Comparison of ENCODE assay signal across 1 cellular context in the genomic region with DNA sequence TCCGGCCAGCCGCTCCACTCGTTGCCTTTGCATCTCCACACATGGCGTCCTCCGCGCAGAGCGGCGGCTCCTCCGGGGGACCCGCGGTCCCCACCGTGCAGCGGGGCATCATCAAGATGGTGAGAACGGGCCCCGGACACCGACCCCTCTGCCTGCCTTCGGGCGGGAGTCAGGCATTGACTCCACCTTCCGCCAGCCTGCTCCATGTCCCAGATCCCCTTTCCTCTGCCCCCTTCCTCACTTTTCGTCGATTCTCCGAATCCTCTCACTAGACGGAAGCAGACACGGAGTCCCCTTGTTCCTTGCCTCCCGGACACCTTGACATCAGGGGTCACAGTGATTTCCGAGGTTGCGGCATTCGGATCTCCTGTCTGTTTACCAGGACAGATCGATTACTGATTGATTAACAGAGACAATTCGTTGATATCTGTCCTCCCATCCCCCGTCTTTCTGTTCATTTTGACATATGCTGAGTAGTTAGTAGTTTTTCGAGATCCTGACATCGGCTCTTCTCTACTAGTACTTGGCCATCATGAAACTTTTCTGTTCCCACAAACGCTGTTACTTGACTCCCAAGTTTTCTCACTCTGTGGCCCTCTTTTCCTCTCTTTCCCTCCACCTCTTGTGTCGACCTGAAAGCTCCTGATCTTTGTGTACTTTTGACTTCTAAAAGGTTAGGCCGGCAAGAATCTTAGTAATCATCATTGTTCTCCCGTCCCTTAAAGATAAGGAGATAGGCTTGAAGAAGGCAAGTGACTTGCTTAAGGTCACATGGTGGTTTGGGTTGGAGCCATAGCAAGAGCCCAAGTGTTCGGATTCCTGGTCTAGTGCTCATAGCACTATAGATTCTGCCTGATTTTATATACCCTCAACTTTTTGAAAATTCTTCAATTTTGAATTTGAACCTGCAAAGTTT.
TF ChIP-seq lines count a peak whose summit lies in the region.

No MANE protein-coding gene starts in this region.

TF ChIP-seq in HEK293, 187 proteins besides CTCF, POLR2A, EP300 and RAD21 (continued from another document):
- TF ChIP-seq, protein P1, sequence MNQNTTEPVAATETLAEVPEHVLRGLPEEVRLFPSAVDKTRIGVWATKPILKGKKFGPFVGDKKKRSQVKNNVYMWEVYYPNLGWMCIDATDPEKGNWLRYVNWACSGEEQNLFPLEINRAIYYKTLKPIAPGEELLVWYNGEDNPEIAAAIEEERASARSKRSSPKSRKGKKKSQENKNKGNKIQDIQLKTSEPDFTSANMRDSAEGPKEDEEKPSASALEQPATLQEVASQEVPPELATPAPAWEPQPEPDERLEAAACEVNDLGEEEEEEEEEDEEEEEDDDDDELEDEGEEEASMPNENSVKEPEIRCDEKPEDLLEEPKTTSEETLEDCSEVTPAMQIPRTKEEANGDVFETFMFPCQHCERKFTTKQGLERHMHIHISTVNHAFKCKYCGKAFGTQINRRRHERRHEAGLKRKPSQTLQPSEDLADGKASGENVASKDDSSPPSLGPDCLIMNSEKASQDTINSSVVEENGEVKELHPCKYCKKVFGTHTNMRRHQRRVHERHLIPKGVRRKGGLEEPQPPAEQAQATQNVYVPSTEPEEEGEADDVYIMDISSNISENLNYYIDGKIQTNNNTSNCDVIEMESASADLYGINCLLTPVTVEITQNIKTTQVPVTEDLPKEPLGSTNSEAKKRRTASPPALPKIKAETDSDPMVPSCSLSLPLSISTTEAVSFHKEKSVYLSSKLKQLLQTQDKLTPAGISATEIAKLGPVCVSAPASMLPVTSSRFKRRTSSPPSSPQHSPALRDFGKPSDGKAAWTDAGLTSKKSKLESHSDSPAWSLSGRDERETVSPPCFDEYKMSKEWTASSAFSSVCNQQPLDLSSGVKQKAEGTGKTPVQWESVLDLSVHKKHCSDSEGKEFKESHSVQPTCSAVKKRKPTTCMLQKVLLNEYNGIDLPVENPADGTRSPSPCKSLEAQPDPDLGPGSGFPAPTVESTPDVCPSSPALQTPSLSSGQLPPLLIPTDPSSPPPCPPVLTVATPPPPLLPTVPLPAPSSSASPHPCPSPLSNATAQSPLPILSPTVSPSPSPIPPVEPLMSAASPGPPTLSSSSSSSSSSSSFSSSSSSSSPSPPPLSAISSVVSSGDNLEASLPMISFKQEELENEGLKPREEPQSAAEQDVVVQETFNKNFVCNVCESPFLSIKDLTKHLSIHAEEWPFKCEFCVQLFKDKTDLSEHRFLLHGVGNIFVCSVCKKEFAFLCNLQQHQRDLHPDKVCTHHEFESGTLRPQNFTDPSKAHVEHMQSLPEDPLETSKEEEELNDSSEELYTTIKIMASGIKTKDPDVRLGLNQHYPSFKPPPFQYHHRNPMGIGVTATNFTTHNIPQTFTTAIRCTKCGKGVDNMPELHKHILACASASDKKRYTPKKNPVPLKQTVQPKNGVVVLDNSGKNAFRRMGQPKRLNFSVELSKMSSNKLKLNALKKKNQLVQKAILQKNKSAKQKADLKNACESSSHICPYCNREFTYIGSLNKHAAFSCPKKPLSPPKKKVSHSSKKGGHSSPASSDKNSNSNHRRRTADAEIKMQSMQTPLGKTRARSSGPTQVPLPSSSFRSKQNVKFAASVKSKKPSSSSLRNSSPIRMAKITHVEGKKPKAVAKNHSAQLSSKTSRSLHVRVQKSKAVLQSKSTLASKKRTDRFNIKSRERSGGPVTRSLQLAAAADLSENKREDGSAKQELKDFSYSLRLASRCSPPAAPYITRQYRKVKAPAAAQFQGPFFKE (tag by site-specific recombination; IDR thresholded peaks at IDR 0.05; ENCODE audit: borderline replicate concordance), result peak; percentile 73; the same call in 1 of the 2 replicates
- TF ChIP-seq ZNF223 (tag by site-specific recombination; IDR thresholded peaks at IDR 0.05) (peak; percentile 36; the same call in 1 of the 2 replicates), ZNF324 (tag by site-specific recombination; IDR thresholded peaks at IDR 0.05) (0 out of 2 replicates have a peak, but pooled peaks have one; percentile 12), KLF16 (tag by site-specific recombination; IDR thresholded peaks at IDR 0.05) (peak; percentile 69), REST (tag by site-specific recombination; IDR thresholded peaks at IDR 0.05) (0 out of 2 replicates have a peak, but pooled peaks have one; percentile 50), ZFP37 (tag by site-specific recombination; IDR thresholded peaks at IDR 0.05) (peak; percentile 83), ZNF133 (tag by site-specific recombination; IDR thresholded peaks at IDR 0.05) (0 out of 2 replicates have a peak, but pooled peaks have one; percentile 32), ZNF843 (tag by site-specific recombination; IDR thresholded peaks at IDR 0.05) (0 out of 2 replicates have a peak, but pooled peaks have one; percentile 5), GLI2 (tag by site-specific recombination; IDR thresholded peaks at IDR 0.05; ENCODE audit: borderline replicate concordance, low read depth) (no peak), GLIS1 (tag by site-specific recombination; IDR thresholded peaks at IDR 0.05) (no peak), ZNF146 (tag by site-specific recombination; IDR thresholded peaks at IDR 0.05) (0 out of 2 replicates have a peak, but pooled peaks have one; percentile 7), ZNF629 (tag by site-specific recombination; IDR thresholded peaks at IDR 0.05) (no peak), ZNF354C (tag by site-specific recombination; IDR thresholded peaks at IDR 0.05; ENCODE audit: borderline replicate concordance, low read depth) (no peak), ZBTB48 (tag by site-specific recombination; IDR thresholded peaks at IDR 0.05) (peak; percentile 49; the same call in 1 of the 2 replicates), ZNF701 (tag by site-specific recombination; IDR thresholded peaks at IDR 0.05) (no peak), WT1 (tag by site-specific recombination; IDR thresholded peaks at IDR 0.05) (0 out of 2 replicates have a peak, but pooled peaks have one; percentile 4), ZNF2 (tag by site-specific recombination; IDR thresholded peaks at IDR 0.05) (peak; percentile 89), ZNF350 (tag by site-specific recombination; IDR thresholded peaks at IDR 0.05) (no peak), PRDM1 (tag by site-specific recombination; IDR thresholded peaks at IDR 0.05) (peak; percentile 56), INSM2 (tag by site-specific recombination; IDR thresholded peaks at IDR 0.05) (0 out of 2 replicates have a peak, but pooled peaks have one; percentile 18), ZNF580 (tag by site-specific recombination; IDR thresholded peaks at IDR 0.05) (no peak), ZSCAN30 (tag by site-specific recombination; IDR thresholded peaks at IDR 0.05) (0 out of 2 replicates have a peak, but pooled peaks have one; percentile 28), ZNF335 (tag by site-specific recombination; conservative IDR thresholded peaks at IDR 0.05) (peak; percentile 41), ZNF391 (tag by site-specific recombination; IDR thresholded peaks at IDR 0.05; ENCODE audit: borderline replicate concordance, low read depth) (peak; percentile 71; the same call in 1 of the 2 replicates), ZBTB7A (tag by site-specific recombination; IDR thresholded peaks at IDR 0.05; ENCODE audit: low read depth) (peak; percentile 48; the same call in 1 of the 2 replicates), ZNF48 (tag by site-specific recombination; IDR thresholded peaks at IDR 0.05) (no peak), ZNF501 (tag by site-specific recombination; IDR thresholded peaks at IDR 0.05) (peak; percentile 84)
- TF ChIP-seq, protein P2, sequence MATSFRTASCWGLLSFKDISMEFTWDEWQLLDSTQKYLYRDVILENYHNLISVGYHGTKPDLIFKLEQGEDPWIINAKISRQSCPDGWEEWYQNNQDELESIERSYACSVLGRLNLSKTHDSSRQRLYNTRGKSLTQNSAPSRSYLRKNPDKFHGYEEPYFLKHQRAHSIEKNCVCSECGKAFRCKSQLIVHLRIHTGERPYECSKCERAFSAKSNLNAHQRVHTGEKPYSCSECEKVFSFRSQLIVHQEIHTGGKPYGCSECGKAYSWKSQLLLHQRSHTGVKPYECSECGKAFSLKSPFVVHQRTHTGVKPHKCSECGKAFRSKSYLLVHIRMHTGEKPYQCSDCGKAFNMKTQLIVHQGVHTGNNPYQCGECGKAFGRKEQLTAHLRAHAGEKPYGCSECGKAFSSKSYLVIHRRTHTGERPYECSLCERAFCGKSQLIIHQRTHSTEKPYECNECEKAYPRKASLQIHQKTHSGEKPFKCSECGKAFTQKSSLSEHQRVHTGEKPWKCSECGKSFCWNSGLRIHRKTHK (tag by site-specific recombination; IDR thresholded peaks at IDR 0.05), result no peak
- TF ChIP-seq, protein P3, sequence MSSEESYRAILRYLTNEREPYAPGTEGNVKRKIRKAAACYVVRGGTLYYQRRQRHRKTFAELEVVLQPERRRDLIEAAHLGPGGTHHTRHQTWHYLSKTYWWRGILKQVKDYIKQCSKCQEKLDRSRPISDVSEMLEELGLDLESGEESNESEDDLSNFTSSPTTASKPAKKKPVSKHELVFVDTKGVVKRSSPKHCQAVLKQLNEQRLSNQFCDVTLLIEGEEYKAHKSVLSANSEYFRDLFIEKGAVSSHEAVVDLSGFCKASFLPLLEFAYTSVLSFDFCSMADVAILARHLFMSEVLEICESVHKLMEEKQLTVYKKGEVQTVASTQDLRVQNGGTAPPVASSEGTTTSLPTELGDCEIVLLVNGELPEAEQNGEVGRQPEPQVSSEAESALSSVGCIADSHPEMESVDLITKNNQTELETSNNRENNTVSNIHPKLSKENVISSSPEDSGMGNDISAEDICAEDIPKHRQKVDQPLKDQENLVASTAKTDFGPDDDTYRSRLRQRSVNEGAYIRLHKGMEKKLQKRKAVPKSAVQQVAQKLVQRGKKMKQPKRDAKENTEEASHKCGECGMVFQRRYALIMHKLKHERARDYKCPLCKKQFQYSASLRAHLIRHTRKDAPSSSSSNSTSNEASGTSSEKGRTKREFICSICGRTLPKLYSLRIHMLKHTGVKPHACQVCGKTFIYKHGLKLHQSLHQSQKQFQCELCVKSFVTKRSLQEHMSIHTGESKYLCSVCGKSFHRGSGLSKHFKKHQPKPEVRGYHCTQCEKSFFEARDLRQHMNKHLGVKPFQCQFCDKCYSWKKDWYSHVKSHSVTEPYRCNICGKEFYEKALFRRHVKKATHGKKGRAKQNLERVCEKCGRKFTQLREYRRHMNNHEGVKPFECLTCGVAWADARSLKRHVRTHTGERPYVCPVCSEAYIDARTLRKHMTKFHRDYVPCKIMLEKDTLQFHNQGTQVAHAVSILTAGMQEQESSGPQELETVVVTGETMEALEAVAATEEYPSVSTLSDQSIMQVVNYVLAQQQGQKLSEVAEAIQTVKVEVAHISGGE (tag by site-specific recombination; conservative IDR thresholded peaks at IDR 0.05; ENCODE audit: low read depth), result peak; percentile 24; the same call in 1 of the 2 replicates
